8 cellular contexts compared by ENCODE assay signal in genomic region chr3:47475570-47476329, GRCh38. TPM values are rescaled to one million over a fixed set of nuclear protein-coding genes. Genes with fewer than 3 reads are reported as not detected.
DNase-seq lines count a peak whose midpoint lies in the region; ATAC-seq and TF ChIP-seq lines count a peak whose summit lies in the region.

Gene SCAP, minus strand, starts transcription at chr3:47475941. Its CDS starts 32,948 bp downstream, at chr3:47442993.

- peak; percentile 94 to 98 for ATAC-seq in activated naive CD4-positive, alpha-beta T cell treated with anti-CD3 and anti-CD28 coated beads, Interleukin-2, amount 50 U/mL, for 72 hours

- peak within 1 kb of the TSS; percentile 94 for H3K4me3 Mint-ChIP-seq in HFFc6

- H3K27me3 ChIP-seq in osteoblast (ENCODE audit: insufficient read depth, low read length), result no peaks in the 10 kb centered on the region
- no peaks in the 10 kb centered on the region for H3K27me3 ChIP-seq in testis

- peak within 1 kb of the TSS; percentile 86 for H3K4me2 ChIP-seq in osteoblast (ENCODE audit: insufficient read depth, low read length)

- peaks cover 20% of the 10 kb centered on the region for H4K20me1 ChIP-seq in osteoblast (ENCODE audit: insufficient read depth, low read length)

- H2AFZ ChIP-seq in osteoblast (ENCODE audit: low read length), result peak within 1 kb of the TSS; percentile 95

- TF ChIP-seq POLR2A in testis (IDR thresholded peaks at IDR 0.05), result peak; percentile 46

- DNase-seq in GM12864 (ENCODE audit: low read depth) (peak; percentile 70), HFFc6 (peak; percentile 58), MV-4-11 (lab: John Stamatoyannopoulos, UW) (peak; percentile 82), SKM-1 (lab: John Stamatoyannopoulos, UW; ENCODE audit: unreplicated experiment) (peak; percentile 92), glomerular visceral epithelial cell (ENCODE audit: extremely low spot score) (peak; percentile 82), osteoblast (ENCODE audit: insufficient read length, low spot score, missing footprints) (peak; percentile 98), testis (peak; percentile 97)
- DNase-seq in activated naive CD4-positive, alpha-beta T cell treated with anti-CD3 and anti-CD28 coated beads, Interleukin-2, amount 50 U/mL, for 72 hours (ENCODE audit: low spot score in 2 of 2), result peak; percentile 97 to 99

- peaks cover 42% of the 10 kb centered on the region for H3K79me2 ChIP-seq in osteoblast (ENCODE audit: insufficient read depth, low read length)

- H3K36me3 ChIP-seq in osteoblast (ENCODE audit: insufficient read depth, low read length) (no peaks in the 10 kb centered on the region), testis (ENCODE audit: low read depth, missing control alignments) (no peaks in the 10 kb centered on the region)

- peak within 1 kb of the TSS; percentile 63 for H3K27ac ChIP-seq in osteoblast (ENCODE audit: low read depth, low read length)
- peak within 1 kb of the TSS; percentile 28 to 81 for H3K27ac ChIP-seq in testis

- H3K4me1 ChIP-seq in osteoblast (ENCODE audit: insufficient read depth, low read length), result peaks cover 7% of the 10 kb centered on the region
- peaks cover 23% of the 10 kb centered on the region for H3K4me1 ChIP-seq in testis

- no peaks in the 10 kb centered on the region for H3K9me3 Mint-ChIP-seq in HFFc6
- H3K9me3 Mint-ChIP-seq in activated naive CD4-positive, alpha-beta T cell treated with anti-CD3 and anti-CD28 coated beads, Interleukin-2, amount 50 U/mL, for 72 hours, result no peaks in the 10 kb centered on the region

- no peaks in the 10 kb centered on the region for H3K36me3 Mint-ChIP-seq in HFFc6 (ENCODE audit: low read depth)
- H3K36me3 Mint-ChIP-seq in activated naive CD4-positive, alpha-beta T cell treated with anti-CD3 and anti-CD28 coated beads, Interleukin-2, amount 50 U/mL, for 72 hours, result peaks cover 6 to 9% of the 10 kb centered on the region in 2 donors

- H3K27ac Mint-ChIP-seq in HFFc6, result peak within 1 kb of the TSS; percentile 68
- H3K27ac Mint-ChIP-seq in activated naive CD4-positive, alpha-beta T cell treated with anti-CD3 and anti-CD28 coated beads, Interleukin-2, amount 50 U/mL, for 72 hours, result peak within 1 kb of the TSS; percentile 98

- intact Hi-C loops in testis (cut with DNase I; ENCODE audit: low total_unique reads), result loop anchor here (5.0 kb wide), 1 partner anchor 53 kb away; no protein-coding TSS in a partner anchor

- 1% methylated on average over 8 to 78 of the region's 88 CpGs for WGBS in testis, 2 donors

- no peaks in the 10 kb centered on the region for H3K9me3 ChIP-seq in osteoblast (ENCODE audit: low read depth, low read length)
- no peaks in the 10 kb centered on the region for H3K9me3 ChIP-seq in testis

- H3K27me3 Mint-ChIP-seq in HFFc6 (ENCODE audit: insufficient read depth), result no peaks in the 10 kb centered on the region

- peak within 1 kb of the TSS; percentile 58 for H3K4me3 ChIP-seq in GM12864 (ENCODE audit: low read depth, low read length)
- H3K4me3 ChIP-seq in osteoblast (ENCODE audit: insufficient read depth, low read length), result peak within 1 kb of the TSS; percentile 97
- peak within 1 kb of the TSS; percentile 88 for H3K4me3 ChIP-seq in testis

- TF ChIP-seq CTCF in GM12864 (IDR thresholded peaks at IDR 0.05; ENCODE audit: low read depth, low read length, missing control alignments) (peak; percentile 82), HFFc6 (IDR thresholded peaks at IDR 0.05) (peak; percentile 98), osteoblast (IDR thresholded peaks at IDR 0.05; ENCODE audit: extremely low read depth, low read depth, low read length) (peak; percentile 58), testis (IDR thresholded peaks at IDR 0.05) (peak; percentile 97 to 100 (median 99))

- H3K4me1 Mint-ChIP-seq in HFFc6 (ENCODE audit: low read depth), result peaks cover 28% of the 10 kb centered on the region

RNA-seq across cellular contexts. Expression of gene SCAP, which starts in this region (rescaled TPM):
- 10 to 100 TPM; 48.3 to 63.3 (median 54.9) TPM for total RNA-seq in HFFc6 (2021; fragmentation: NEBNext Ultra II Directional; extraction: Animal tissue kit (Norgen Biotek cat#: 25700))
- 10 to 100 TPM; 53.7 to 61.4 TPM for total RNA-seq in activated naive CD4-positive, alpha-beta T cell treated with anti-CD3 and anti-CD28 coated beads, Interleukin-2, amount 50 U/mL, for 72 hours
- total RNA-seq in osteoblast (70.1 and 81.4 TPM in 2 replicates), testis (100 to 1,000 TPM; 276 to 313 TPM)
- polyA plus RNA-seq in testis (ENCODE audit: insufficient read depth, low read depth, low replicate concordance), result 120 TPM

Comparison
In these comparisons a context has a peak if more than half of its experiments do, and no peak if none do; other contexts are left out.
1. Peak in every context shown above with its lines: DNase-seq, ATAC-seq, H3K4me3 ChIP-seq and H3K27ac ChIP-seq.